7 cellular contexts compared by ENCODE assay signal in genomic region chr16:2904922-2905240, GRCh38. TPM values are rescaled to one million over a fixed set of nuclear protein-coding genes. Genes with fewer than 3 reads are reported as not detected.
DNase-seq lines count a peak whose midpoint lies in the region; ATAC-seq and TF ChIP-seq lines count a peak whose summit lies in the region.

No MANE protein-coding gene starts in this region.

- intact Hi-C loops in adrenal gland (cut with DNase I), result no loop called here
- intact Hi-C loops in left lung (cut with DNase I), result no loop called here
- intact Hi-C loops in tibial artery (cut with DNase I; ENCODE audit: low total_unique reads), result loop anchor here (1.0 kb wide), 1 partner anchor 23 kb away; no protein-coding TSS in a partner anchor

- H3K27me3 ChIP-seq in adrenal gland (no peaks in the 10 kb centered on the region), left lung (no peaks in the 10 kb centered on the region), tibial artery (no peaks in the 10 kb centered on the region)

- peaks cover 0 to 15% of the 10 kb centered on the region in 2 donors for H3K4me1 ChIP-seq in adrenal gland (replicated peaks in 1 of 2)
- H3K4me1 ChIP-seq in left lung, result peaks cover 5 to 19% of the 10 kb centered on the region in 2 donors
- H3K4me1 ChIP-seq in tibial artery, result peaks cover 0 to 18% (median 12%) of the 10 kb centered on the region in 4 donors

- peak; percentile 20 for ATAC-seq in GM19397 (IDR thresholded peaks at IDR 0.05; ENCODE audit: unreplicated experiment)
- peak; percentile 25 for ATAC-seq in HG03439 (IDR thresholded peaks at IDR 0.05; ENCODE audit: unreplicated experiment)
- ATAC-seq in left lung, result no peak

- H3K36me3 ChIP-seq in adrenal gland (replicated peaks in 1 of 2) (no peaks in the 10 kb centered on the region), left lung (peaks cover 0 to 4% of the 10 kb centered on the region in 2 donors), tibial artery (peaks cover 0 to 8% (median 0%) of the 10 kb centered on the region in 3 donors)

- no peak for TF ChIP-seq POLR2A in adrenal gland (IDR thresholded peaks at IDR 0.05)

- H3K4me3 ChIP-seq in adrenal gland (peak overlapping the region; percentile 54 to 83 (median 72)), left lung (peak overlapping the region; percentile 71 to 73), tibial artery (peak overlapping the region; percentile 79 to 80)

- H3K27ac ChIP-seq in adrenal gland (peak overlapping the region; percentile 67 to 95 (median 92)), left lung (peak overlapping the region; percentile 89 to 94), tibial artery (peak overlapping the region; percentile 84 to 98)

- WGBS in adrenal gland, 4 donors, result 0 to 3% (median 0%) methylated on average over 13 to 32 of the region's 32 CpGs

- H3K9me3 ChIP-seq in adrenal gland (replicated peaks in 1 of 3) (no peaks in the 10 kb centered on the region), left lung (no peaks in the 10 kb centered on the region), tibial artery (no peaks in the 10 kb centered on the region)

- DNase-seq in adrenal gland (peak in 5 of 7 donors; percentile 37 to 70 (median 58)), left lung (peak in 1 of 2 donors; percentile 50), tibial artery (no peak), HT-29 (ENCODE audit: low spot score) (no peak), H4 (ENCODE audit: low spot score) (no peak)

- no peak for TF ChIP-seq CTCF in adrenal gland (IDR thresholded peaks at IDR 0.05)
- TF ChIP-seq CTCF in left lung (IDR thresholded peaks at IDR 0.05), result no peak
- TF ChIP-seq CTCF in tibial artery (IDR thresholded peaks at IDR 0.05), result no peak

RNA-seq across cellular contexts. Expression of gene FLYWCH1, which starts 6.8 kb away (rescaled TPM):
- 10 to 100 TPM; 31.9 to 89.8 (median 50.4) TPM for total RNA-seq in adrenal gland
- 10 to 100 TPM in 2 of 3 donors, 1 to 10 TPM in 1; 3.3 to 79.7 (median 55.6) TPM for polyA plus RNA-seq in adrenal gland
- 10 to 100 TPM; 29.3 to 29.4 TPM for total RNA-seq in left lung
- total RNA-seq in HT-29 (2014; rRNA removed; shearing (Covaris generic)), result 25.8 and 30.1 TPM in 2 replicates
- total RNA-seq in H4 (2014; rRNA removed; shearing (Covaris generic)), result 9.1 and 13.1 TPM in 2 replicates

RNA-seq across cellular contexts. Expression of gene FLYWCH2, which starts 21.9 kb away (rescaled TPM):
- total RNA-seq in adrenal gland (100 to 1,000 TPM in 4 of 8 donors, 10 to 100 TPM in 4; 28.8 to 232 (median 93.4) TPM), left lung (10 to 100 TPM; 22.1 to 22.4 TPM)
- 10 to 100 TPM; 16.7 to 87.1 (median 49.5) TPM for polyA plus RNA-seq in adrenal gland
- total RNA-seq in HT-29 (2014; rRNA removed; shearing (Covaris generic)), result 47.4 and 52.2 TPM in 2 replicates
- total RNA-seq in H4 (2014; rRNA removed; shearing (Covaris generic)), result 57.3 and 77.7 TPM in 2 replicates

RNA-seq across cellular contexts. Expression of gene PRSS22, which starts 46.9 kb away (rescaled TPM):
- total RNA-seq in adrenal gland (under 1 TPM in 2 of 8 donors, not detected in 6; 0.32 to 0.41 TPM), left lung (10 to 100 TPM; 15.7 to 16.7 TPM)
- polyA plus RNA-seq in adrenal gland, result under 1 TPM in 1 of 3 donors, not detected in 2; 0.07 TPM
- 97.1 and 114 TPM in 2 replicates for total RNA-seq in HT-29 (2014; rRNA removed; shearing (Covaris generic))
- not detected in 2 replicates for total RNA-seq in H4 (2014; rRNA removed; shearing (Covaris generic))

RNA-seq across cellular contexts. Expression of gene KREMEN2, which starts 59.2 kb away (rescaled TPM):
- total RNA-seq in adrenal gland (not detected), left lung (not detected)
- not detected for polyA plus RNA-seq in adrenal gland
- total RNA-seq in HT-29 (2014; rRNA removed; shearing (Covaris generic)), result 0.08 and 0.31 TPM in 2 replicates
- 6.0 and 11.0 TPM in 2 replicates for total RNA-seq in H4 (2014; rRNA removed; shearing (Covaris generic))

Comparison
In these comparisons a context has a peak if more than half of its experiments do, and no peak if none do; other contexts are left out.
1. DNase-seq: peak in adrenal gland (5 of 7); none in tibial artery (0 of 2), HT-29 (single experiment) and H4 (single experiment).
2. RNA of gene PRSS22, which starts 46.9 kb away (total RNA-seq): 97.1 to 114 TPM in HT-29 and 15.7 to 16.7 TPM in left lung; 0.32 to 0.41 TPM in adrenal gland and not detected in H4; every median in the first group is over 10 times any median in the second.
3. Peak in every context shown above with its lines, with median percentiles within 50 percentile points of each other: H3K27ac ChIP-seq and H3K4me3 ChIP-seq.